Comparison of ENCODE assay signal across 8 cellular contexts in the genomic region with DNA sequence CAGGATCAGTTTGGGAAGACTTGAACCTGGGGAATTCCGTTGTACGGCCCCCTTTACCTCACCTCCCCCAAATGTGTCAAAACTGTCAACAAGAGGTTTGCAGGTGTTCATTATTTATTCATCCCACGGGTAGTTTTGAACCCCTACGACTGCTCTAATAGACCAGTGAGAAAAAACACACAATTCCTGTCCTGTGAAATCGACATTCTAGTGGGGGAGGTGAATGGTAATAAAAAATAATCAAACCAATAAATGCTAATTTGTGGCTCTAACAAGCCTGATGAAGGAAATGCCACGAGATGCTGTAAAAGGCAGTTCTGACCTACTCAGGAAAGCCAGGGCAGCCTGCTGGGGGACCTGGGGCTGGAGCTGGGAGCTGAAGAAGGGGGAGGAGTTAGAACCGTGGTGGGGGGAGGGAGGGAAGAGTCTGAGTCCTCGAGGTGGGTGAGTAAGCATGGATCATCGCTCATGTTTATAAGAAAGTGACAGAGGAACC. TPM values are rescaled to one million over a fixed set of nuclear protein-coding genes. Genes with fewer than 3 reads are reported as not detected.
DNase-seq lines count a peak whose midpoint lies in the region; ATAC-seq and TF ChIP-seq lines count a peak whose summit lies in the region.

No MANE protein-coding gene starts in this region.

- H2AFZ ChIP-seq in hepatocyte = peak overlapping the region; percentile 8

- H3K27ac Mint-ChIP-seq in activated CD4-positive, alpha-beta memory T cell treated with anti-CD3 and anti-CD28 coated beads, Interleukin-2, amount 10 ng/mL, durations not matched to agents 7 days and 5 days = peak overlapping the region; percentile 93
- H3K27ac Mint-ChIP-seq in stimulated activated memory B cell treated with anti-CD40 and anti-IgM and Interleukin-4, amounts not matched to agents 10 μg/mL and 1 μg/mL and 100 μg/mL, for 72 hours = peak overlapping the region; percentile 96

- H4K20me1 ChIP-seq in hepatocyte (ENCODE audit: insufficient read depth, poor library complexity, severe bottlenecking) = no peaks in the 10 kb centered on the region

- H3K27ac ChIP-seq in hepatocyte = peak overlapping the region; percentile 95

- H3K4me3 Mint-ChIP-seq in activated CD4-positive, alpha-beta memory T cell treated with anti-CD3 and anti-CD28 coated beads, Interleukin-2, amount 10 ng/mL, durations not matched to agents 7 days and 5 days = peak overlapping the region; percentile 87
- H3K4me3 Mint-ChIP-seq in stimulated activated memory B cell treated with anti-CD40 and anti-IgM and Interleukin-4, amounts not matched to agents 10 μg/mL and 1 μg/mL and 100 μg/mL, for 72 hours = peak overlapping the region; percentile 96

- in situ Hi-C loops in HAP-1 (cut with MboI; ENCODE audit: low sequenced_read_pairs) = no loop called here

- H3K27me3 Mint-ChIP-seq in activated CD4-positive, alpha-beta memory T cell treated with anti-CD3 and anti-CD28 coated beads, Interleukin-2, amount 10 ng/mL, durations not matched to agents 7 days and 5 days = peaks cover 5% of the 10 kb centered on the region
- H3K27me3 Mint-ChIP-seq in stimulated activated memory B cell treated with anti-CD40 and anti-IgM and Interleukin-4, amounts not matched to agents 10 μg/mL and 1 μg/mL and 100 μg/mL, for 72 hours = no peaks in the 10 kb centered on the region

- WGBS in hepatocyte (ENCODE audit: low lambda C conversion rate, missing lambda C conversion rate) = 18% methylated on average over 7 of the region's 9 CpGs

- no peak for TF ChIP-seq CTCF in hepatocyte (IDR thresholded peaks at IDR 0.05; ENCODE audit: poor library complexity)

- H3K27me3 ChIP-seq in HAP-1 (ENCODE audit: low read depth) = no peaks in the 10 kb centered on the region
- no peaks in the 10 kb centered on the region for H3K27me3 ChIP-seq in hepatocyte

- peaks cover 4% of the 10 kb centered on the region for H3K79me2 ChIP-seq in hepatocyte

- H3K4me1 ChIP-seq in HAP-1 (peaks cover 12% of the 10 kb centered on the region), hepatocyte (ENCODE audit: insufficient read depth) (peaks cover 14% of the 10 kb centered on the region)

- CTCF ChIA-PET in activated CD4-positive, alpha-beta memory T cell treated with anti-CD3 and anti-CD28 coated beads, Interleukin-2, amount 10 ng/mL, durations not matched to agents 7 days and 5 days (lab: Charles Lee) = interaction anchor here (0.7 to 11.9 kb wide), 25 partner anchors 9 to 299 kb away, joined by 3 to 206 read pairs (median 4); a partner anchor contains a TSS

- H3K36me3 ChIP-seq in HAP-1 (replicated peaks) (peaks cover 3% of the 10 kb centered on the region; the same call in 1 of the 2 replicates), hepatocyte (replicated peaks; ENCODE audit: insufficient read depth, low read depth) (no peaks in the 10 kb centered on the region)

- H3K9me3 ChIP-seq in HAP-1 (no peaks in the 10 kb centered on the region), hepatocyte (ENCODE audit: low read depth) (no peaks in the 10 kb centered on the region)

- H3K36me3 Mint-ChIP-seq in activated CD4-positive, alpha-beta memory T cell treated with anti-CD3 and anti-CD28 coated beads, Interleukin-2, amount 10 ng/mL, durations not matched to agents 7 days and 5 days (ENCODE audit: low read depth) = peaks cover 29% of the 10 kb centered on the region
- peaks cover 27% of the 10 kb centered on the region for H3K36me3 Mint-ChIP-seq in stimulated activated memory B cell treated with anti-CD40 and anti-IgM and Interleukin-4, amounts not matched to agents 10 μg/mL and 1 μg/mL and 100 μg/mL, for 72 hours

- peak overlapping the region; percentile 79 for H3K4me2 ChIP-seq in hepatocyte

- DNase-seq in HAP-1 (ENCODE audit: low spot score in 2 of 2) = no peak
- no peak for DNase-seq in activated CD4-positive, alpha-beta memory T cell treated with anti-CD3 and anti-CD28 coated beads, Interleukin-2, amount 10 ng/mL, durations not matched to agents 7 days and 5 days
- no peak for DNase-seq in hepatocyte (ENCODE audit: low spot score)
- no peak for DNase-seq in HuH-7 (ENCODE audit: low spot score)
- no peak for DNase-seq in NCI-H1105 (lab: John Stamatoyannopoulos, UW)

- POLR2A ChIA-PET in activated CD4-positive, alpha-beta memory T cell treated with anti-CD3 and anti-CD28 coated beads, Interleukin-2, amount 10 ng/mL, durations not matched to agents 7 days and 5 days (lab: Charles Lee) = interaction anchor here (0.7 to 8.1 kb wide), 20 partner anchors 11 to 994 kb away, joined by 3 to 131 read pairs (median 8); a partner anchor contains a TSS

- H3K4me1 Mint-ChIP-seq in activated CD4-positive, alpha-beta memory T cell treated with anti-CD3 and anti-CD28 coated beads, Interleukin-2, amount 10 ng/mL, durations not matched to agents 7 days and 5 days = peaks cover 42% of the 10 kb centered on the region
- peaks cover 65% of the 10 kb centered on the region for H3K4me1 Mint-ChIP-seq in stimulated activated memory B cell treated with anti-CD40 and anti-IgM and Interleukin-4, amounts not matched to agents 10 μg/mL and 1 μg/mL and 100 μg/mL, for 72 hours

- no peaks in the 10 kb centered on the region for H3K9me3 Mint-ChIP-seq in activated CD4-positive, alpha-beta memory T cell treated with anti-CD3 and anti-CD28 coated beads, Interleukin-2, amount 10 ng/mL, durations not matched to agents 7 days and 5 days
- H3K9me3 Mint-ChIP-seq in stimulated activated memory B cell treated with anti-CD40 and anti-IgM and Interleukin-4, amounts not matched to agents 10 μg/mL and 1 μg/mL and 100 μg/mL, for 72 hours = no peaks in the 10 kb centered on the region

- no peaks in the 10 kb centered on the region for H3K9me2 ChIP-seq in hepatocyte (replicated peaks; ENCODE audit: insufficient read depth)

- peak overlapping the region; percentile 48 for H3K4me3 ChIP-seq in HAP-1
- H3K4me3 ChIP-seq in hepatocyte = peak overlapping the region; percentile 5

- peak; percentile 0 for ATAC-seq in stimulated activated memory B cell treated with anti-CD40 and anti-IgM and Interleukin-4, amounts not matched to agents 10 μg/mL and 1 μg/mL and 100 μg/mL, for 72 hours
- ATAC-seq in GM18858 (IDR thresholded peaks at IDR 0.05; ENCODE audit: unreplicated experiment) = no peak
- ATAC-seq in HG03025 (IDR thresholded peaks at IDR 0.05; ENCODE audit: low FRiP score, unreplicated experiment) = no peak

RNA-seq across cellular contexts. Expression of a gene that starts 0.5 kb away (rescaled TPM):
- total RNA-seq in activated CD4-positive, alpha-beta memory T cell treated with anti-CD3 and anti-CD28 coated beads, Interleukin-2, amount 10 ng/mL, durations not matched to agents 7 days and 5 days = 10 to 100 TPM; 57.0 to 59.7 TPM
- total RNA-seq in hepatocyte = 47.4 and 50.7 TPM in 2 replicates
- polyA plus RNA-seq in hepatocyte = 19.4 and 20.1 TPM in 2 replicates

RNA-seq across cellular contexts. Expression of a gene that starts 25.0 kb away (rescaled TPM):
- 100 to 1,000 TPM; 313 to 344 TPM for total RNA-seq in activated CD4-positive, alpha-beta memory T cell treated with anti-CD3 and anti-CD28 coated beads, Interleukin-2, amount 10 ng/mL, durations not matched to agents 7 days and 5 days
- total RNA-seq in hepatocyte = 4.7 and 9.6 TPM in 2 replicates
- 10.5 and 14.3 TPM in 2 replicates for polyA plus RNA-seq in hepatocyte

RNA-seq across cellular contexts. Expression of a gene that starts 25.7 kb away (rescaled TPM):
- total RNA-seq in activated CD4-positive, alpha-beta memory T cell treated with anti-CD3 and anti-CD28 coated beads, Interleukin-2, amount 10 ng/mL, durations not matched to agents 7 days and 5 days = not detected
- 0.13 TPM in 1 of 2 replicates, not detected in the other for total RNA-seq in hepatocyte
- not detected in 2 replicates for polyA plus RNA-seq in hepatocyte

RNA-seq across cellular contexts. Expression of a gene that starts 30.5 kb away (rescaled TPM):
- total RNA-seq in activated CD4-positive, alpha-beta memory T cell treated with anti-CD3 and anti-CD28 coated beads, Interleukin-2, amount 10 ng/mL, durations not matched to agents 7 days and 5 days = under 1 TPM; 0.28 to 0.33 TPM
- total RNA-seq in hepatocyte = 3.5 and 4.6 TPM in 2 replicates
- 9.8 and 9.9 TPM in 2 replicates for polyA plus RNA-seq in hepatocyte

RNA-seq across cellular contexts. Expression of a gene that starts 33.4 kb away (rescaled TPM):
- total RNA-seq in activated CD4-positive, alpha-beta memory T cell treated with anti-CD3 and anti-CD28 coated beads, Interleukin-2, amount 10 ng/mL, durations not matched to agents 7 days and 5 days = 10 to 100 TPM; 41.6 to 42.3 TPM
- 35.6 and 38.8 TPM in 2 replicates for total RNA-seq in hepatocyte
- 7.7 and 10.1 TPM in 2 replicates for polyA plus RNA-seq in hepatocyte

Comparison
In these comparisons a context has a peak if more than half of its experiments do, and no peak if none do; other contexts are left out.
1. RNA of a gene that starts 25.0 kb away (total RNA-seq): 313 to 344 TPM in activated CD4-positive, alpha-beta memory T cell treated with anti-CD3 and anti-CD28 coated beads, Interleukin-2, amount 10 ng/mL, durations not matched to agents 7 days and 5 days; 4.7 to 9.6 TPM in hepatocyte; every median in the first group is over 10 times any median in the second.